In the genomic region with DNA sequence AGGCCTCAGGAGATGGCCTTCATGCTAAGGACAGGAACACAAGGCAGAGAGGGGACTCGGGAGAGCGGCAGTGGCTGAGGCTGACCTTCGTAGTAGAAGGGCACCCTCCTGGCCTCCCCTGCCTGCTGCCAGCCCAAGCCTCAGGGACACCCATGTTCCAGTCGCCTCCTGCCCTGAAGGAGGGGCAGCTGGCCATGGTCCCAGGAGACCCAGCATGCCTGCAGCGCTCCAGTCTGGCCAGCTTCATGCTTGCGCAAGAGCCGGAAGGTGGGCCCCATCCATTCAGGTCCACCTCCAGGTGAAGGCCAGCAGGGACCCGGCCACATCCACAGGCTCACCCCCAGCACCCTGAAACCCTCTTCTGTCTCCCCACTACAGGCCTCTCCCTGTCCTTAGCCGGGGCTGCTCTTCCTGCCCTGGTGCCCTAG, we compare ENCODE assay signal across 1 cellular context.
TF ChIP-seq lines count a peak whose summit lies in the region.

No MANE protein-coding gene starts in this region.

TF ChIP-seq in WTC11, 78 proteins besides CTCF, POLR2A, EP300 and RAD21 (continued from another document):
- TF ChIP-seq, protein P1, sequence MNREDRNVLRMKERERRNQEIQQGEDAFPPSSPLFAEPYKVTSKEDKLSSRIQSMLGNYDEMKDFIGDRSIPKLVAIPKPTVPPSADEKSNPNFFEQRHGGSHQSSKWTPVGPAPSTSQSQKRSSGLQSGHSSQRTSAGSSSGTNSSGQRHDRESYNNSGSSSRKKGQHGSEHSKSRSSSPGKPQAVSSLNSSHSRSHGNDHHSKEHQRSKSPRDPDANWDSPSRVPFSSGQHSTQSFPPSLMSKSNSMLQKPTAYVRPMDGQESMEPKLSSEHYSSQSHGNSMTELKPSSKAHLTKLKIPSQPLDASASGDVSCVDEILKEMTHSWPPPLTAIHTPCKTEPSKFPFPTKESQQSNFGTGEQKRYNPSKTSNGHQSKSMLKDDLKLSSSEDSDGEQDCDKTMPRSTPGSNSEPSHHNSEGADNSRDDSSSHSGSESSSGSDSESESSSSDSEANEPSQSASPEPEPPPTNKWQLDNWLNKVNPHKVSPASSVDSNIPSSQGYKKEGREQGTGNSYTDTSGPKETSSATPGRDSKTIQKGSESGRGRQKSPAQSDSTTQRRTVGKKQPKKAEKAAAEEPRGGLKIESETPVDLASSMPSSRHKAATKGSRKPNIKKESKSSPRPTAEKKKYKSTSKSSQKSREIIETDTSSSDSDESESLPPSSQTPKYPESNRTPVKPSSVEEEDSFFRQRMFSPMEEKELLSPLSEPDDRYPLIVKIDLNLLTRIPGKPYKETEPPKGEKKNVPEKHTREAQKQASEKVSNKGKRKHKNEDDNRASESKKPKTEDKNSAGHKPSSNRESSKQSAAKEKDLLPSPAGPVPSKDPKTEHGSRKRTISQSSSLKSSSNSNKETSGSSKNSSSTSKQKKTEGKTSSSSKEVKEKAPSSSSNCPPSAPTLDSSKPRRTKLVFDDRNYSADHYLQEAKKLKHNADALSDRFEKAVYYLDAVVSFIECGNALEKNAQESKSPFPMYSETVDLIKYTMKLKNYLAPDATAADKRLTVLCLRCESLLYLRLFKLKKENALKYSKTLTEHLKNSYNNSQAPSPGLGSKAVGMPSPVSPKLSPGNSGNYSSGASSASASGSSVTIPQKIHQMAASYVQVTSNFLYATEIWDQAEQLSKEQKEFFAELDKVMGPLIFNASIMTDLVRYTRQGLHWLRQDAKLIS (CRISPR knock-in tag; IDR thresholded peaks at IDR 0.05; ENCODE audit: borderline replicate concordance) = no peak
TF ChIP-seq in WTC11: peak in this region for 0.
